ENCODE assay signal across 13 cellular contexts in genomic region chr21:45105906-45106485, GRCh38. TPM values are rescaled to one million over a fixed set of nuclear protein-coding genes. Genes with fewer than 3 reads are reported as not detected.
DNase-seq lines count a peak whose midpoint lies in the region; ATAC-seq and TF ChIP-seq lines count a peak whose summit lies in the region.
"Had no signal": no experiment of that assay in that cellular context is flagged by ENCODE, and none has a peak within 500 bp of the region (broad histone marks: within the 10 kb centered on the region; RNA-seq: fewer than 3 reads in every experiment).

No MANE protein-coding gene starts in this region.

- POLR2A ChIA-PET in PC-3 (lab: Charles Lee; ENCODE audit: unreplicated experiment) = interaction anchor here (1.1 kb wide), 1 partner anchor 22 kb away, joined by 3 read pairs; no protein-coding TSS in a partner anchor

- WGBS in endodermal cell (ENCODE audit: insufficient coverage in 1 of 2, insufficient read length in 1 of 2), 2 experiments = 73 to 80% methylated on average over 4 to 7 of the region's 7 CpGs

- H3K79me2 ChIP-seq in PC-3 (ENCODE audit: low read length) = peaks cover 32% of the 10 kb centered on the region

- no peaks in the 10 kb centered on the region for H3K9me3 Mint-ChIP-seq in endodermal cell

- CTCF ChIA-PET in PC-3 (lab: Charles Lee) = interaction anchor here (0.6 to 0.9 kb wide), 3 partner anchors 22 to 133 kb away, joined by 3 to 4 read pairs (median 3); no protein-coding TSS in a partner anchor

- BruUV-seq in PC-3 (replicated peaks; lab: Mats Ljungman, UMichigan) = no TSS peak

- peak; percentile 16 for ATAC-seq in PC-3
- no peak for ATAC-seq in GM19463 (IDR thresholded peaks at IDR 0.05; ENCODE audit: unreplicated experiment)
- ATAC-seq: gastroesophageal sphincter had no signal

- peak overlapping the region; percentile 32 for H3K27ac Mint-ChIP-seq in endodermal cell

- no peaks in the 10 kb centered on the region for H3K36me3 Mint-ChIP-seq in endodermal cell (ENCODE audit: low read depth)

- no peaks in the 10 kb centered on the region for H3K27me3 Mint-ChIP-seq in endodermal cell (ENCODE audit: insufficient read depth)

- H3K9ac ChIP-seq in PC-3 (ENCODE audit: low read length) (no peak overlapping the region), endodermal cell (ENCODE audit: extremely low read depth, low read length, poor library complexity, severe bottlenecking) (no peak overlapping the region)

- intact Hi-C loops in PC-3 (cut with micrococcal nuclease) = no loop called here

- TF ChIP-seq CTCF in PC-3 (conservative IDR thresholded peaks at IDR 0.05; ENCODE audit: low read depth, low read length) (no peak), endodermal cell (conservative IDR thresholded peaks at IDR 0.05) (no peak)

- no peaks in the 10 kb centered on the region for H3K36me3 ChIP-seq in PC-3 (ENCODE audit: low read depth, low read length)
- H3K36me3 ChIP-seq in endodermal cell (ENCODE audit: control insufficient read depth, insufficient read depth, low read length) = no peaks in the 10 kb centered on the region

- H3F3A ChIP-seq in PC-3 (ENCODE audit: low read length, unreplicated experiment) = no peaks in the 10 kb centered on the region

- no peak overlapping the region for H3K4me3 Mint-ChIP-seq in endodermal cell

- H3K9me3 ChIP-seq in PC-3 (ENCODE audit: low read length) (no peaks in the 10 kb centered on the region), endodermal cell (ENCODE audit: control insufficient read depth, low read length) (no peaks in the 10 kb centered on the region)
- H3K9me3 ChIP-seq: gastroesophageal sphincter had no signal

- no peak overlapping the region for H3K4me2 ChIP-seq in PC-3 (ENCODE audit: low read length)

- H3K4me3 ChIP-seq in PC-3 (ENCODE audit: low read length) (no peak overlapping the region), endodermal cell (ENCODE audit: low read length) (no peak overlapping the region)
- H3K4me3 ChIP-seq: gastroesophageal sphincter had no signal

- H4K20me1 ChIP-seq in PC-3 (ENCODE audit: low read length) = no peaks in the 10 kb centered on the region

- DNase-seq in NCI-H187 treated with DMSO at 0.1 percent for 48 hours (lab: John Stamatoyannopoulos, UW) (peak; percentile 11), NCI-H187 (lab: John Stamatoyannopoulos, UW) (no peak), PC-3 (no peak), endodermal cell (no peak), smooth muscle cell of the brain vasculature (ENCODE audit: low read depth, low spot score) (peak; percentile 59), OCI-M2 (lab: John Stamatoyannopoulos, UW; ENCODE audit: unreplicated experiment) (no peak), NCI-H82 treated with DMSO at 0.1 percent for 48 hours (lab: John Stamatoyannopoulos, UW; ENCODE audit: unreplicated experiment) (no peak)
- DNase-seq: 8988T; activated CD8-positive, alpha-beta memory T cell treated with anti-CD3 and anti-CD28 coated beads, Interleukin-2, amount 50 U/mL, for 4 hours; anterior cingulate cortex; effector memory CD4-positive, alpha-beta T cell had no signal

- no peak overlapping the region for H2AFZ ChIP-seq in PC-3 (ENCODE audit: low read length)

- H3K27ac ChIP-seq in PC-3 (ENCODE audit: low read length) = no peak overlapping the region
- no peak overlapping the region for H3K27ac ChIP-seq in endodermal cell (ENCODE audit: low read depth, low read length)

- peaks cover 9% of the 10 kb centered on the region for H3K4me1 Mint-ChIP-seq in endodermal cell

- H3K27me3 ChIP-seq in PC-3 (ENCODE audit: low read length) = no peaks in the 10 kb centered on the region
- no peaks in the 10 kb centered on the region for H3K27me3 ChIP-seq in endodermal cell (ENCODE audit: control insufficient read depth, insufficient read depth, low read length, poor library complexity, severe bottlenecking)
- H3K27me3 ChIP-seq: gastroesophageal sphincter had no signal

- H3K4me1 ChIP-seq in PC-3 (ENCODE audit: insufficient read depth, low read length) (peaks cover 26% of the 10 kb centered on the region), endodermal cell (ENCODE audit: control insufficient read depth, insufficient read depth, low read length) (peaks cover 5% of the 10 kb centered on the region)

- H3K9me2 ChIP-seq in PC-3 (replicated peaks; ENCODE audit: low read length) = no peaks in the 10 kb centered on the region

RNA-seq across cellular contexts. Expression of gene ADARB1, which starts 31.6 kb away (rescaled TPM):
- total RNA-seq in PC-3 (2014; rRNA removed) (14.1 and 21.0 TPM in 2 replicates), endodermal cell (10 to 100 TPM; 11.5 to 20.1 TPM)
- polyA plus RNA-seq in endodermal cell (2013, experiment 1 of 2) = 8.1 TPM
- 9.4 TPM for polyA plus RNA-seq in endodermal cell (2013, experiment 2 of 2)

Comparison
In these comparisons a context has a peak if more than half of its experiments do, and no peak if none do; other contexts are left out.
1. DNase-seq: peak in NCI-H187 treated with DMSO at 0.1 percent for 48 hours (single experiment) and smooth muscle cell of the brain vasculature (single experiment); none in NCI-H187 (0 of 2), PC-3 (single experiment), endodermal cell (single experiment), OCI-M2 (single experiment) and NCI-H82 treated with DMSO at 0.1 percent for 48 hours (single experiment).